Comparison of ENCODE assay signal across 3 cellular contexts in the genomic region with DNA sequence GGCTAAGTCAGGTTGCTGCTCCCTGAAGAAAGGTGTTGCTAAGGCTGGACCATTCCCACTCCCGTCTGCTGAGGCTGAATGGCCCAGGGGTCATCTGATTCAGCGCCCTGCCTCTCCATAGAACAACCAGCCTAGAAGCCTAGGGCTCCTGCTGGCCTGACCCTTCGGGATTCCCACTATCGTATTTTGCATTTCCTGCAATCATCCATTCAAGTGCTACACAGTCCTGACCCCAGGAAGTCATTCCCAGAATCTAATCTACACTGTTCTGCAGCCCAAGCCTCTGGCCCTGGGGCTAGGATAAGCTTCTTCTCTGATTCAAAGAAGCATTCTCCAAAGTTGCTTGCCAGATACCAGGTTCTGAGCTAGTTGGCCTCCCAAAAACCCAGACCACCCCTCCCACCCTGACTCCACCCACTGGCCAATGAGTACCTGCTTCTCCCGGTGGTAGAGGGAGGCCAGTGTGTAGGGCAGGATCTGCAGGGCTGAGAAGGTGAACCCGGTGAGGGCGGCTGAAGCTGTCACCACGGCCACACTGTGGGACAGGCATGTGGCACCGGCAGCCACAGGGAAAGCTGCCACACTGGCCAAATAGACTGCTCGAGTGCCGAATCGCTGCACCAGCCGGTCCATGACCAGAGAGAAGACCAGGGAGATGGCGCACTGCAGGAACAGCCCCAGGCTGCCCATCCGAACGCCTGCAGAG.
TF ChIP-seq lines count a peak whose summit lies in the region.

No MANE protein-coding gene starts in this region.

TF ChIP-seq in SK-N-SH, 30 proteins besides CTCF, POLR2A, EP300 and RAD21 (continues in another document):
- TF ChIP-seq FOXJ3 (CRISPR knock-in tag; IDR thresholded peaks at IDR 0.05) (no peak), USF2 (IDR thresholded peaks at IDR 0.05; ENCODE audit: borderline replicate concordance, low read depth, low read length) (no peak), GABPA (IDR thresholded peaks at IDR 0.05; ENCODE audit: low read depth) (no peak), NRF1 (IDR thresholded peaks at IDR 0.05; ENCODE audit: low read depth, low read length) (no peak), SMC3 (IDR thresholded peaks at IDR 0.05; ENCODE audit: low read depth, low read length) (no peak), SIN3A (IDR thresholded peaks at IDR 0.05; ENCODE audit: borderline replicate concordance, low read depth, low read length) (no peak), RFX5 (IDR thresholded peaks at IDR 0.05; ENCODE audit: low read length) (no peak)
- TF ChIP-seq, protein P1, sequence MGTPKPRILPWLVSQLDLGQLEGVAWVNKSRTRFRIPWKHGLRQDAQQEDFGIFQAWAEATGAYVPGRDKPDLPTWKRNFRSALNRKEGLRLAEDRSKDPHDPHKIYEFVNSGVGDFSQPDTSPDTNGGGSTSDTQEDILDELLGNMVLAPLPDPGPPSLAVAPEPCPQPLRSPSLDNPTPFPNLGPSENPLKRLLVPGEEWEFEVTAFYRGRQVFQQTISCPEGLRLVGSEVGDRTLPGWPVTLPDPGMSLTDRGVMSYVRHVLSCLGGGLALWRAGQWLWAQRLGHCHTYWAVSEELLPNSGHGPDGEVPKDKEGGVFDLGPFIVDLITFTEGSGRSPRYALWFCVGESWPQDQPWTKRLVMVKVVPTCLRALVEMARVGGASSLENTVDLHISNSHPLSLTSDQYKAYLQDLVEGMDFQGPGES (IDR thresholded peaks at IDR 0.05; ENCODE audit: low read depth, low read length), result no peak
- TF ChIP-seq, protein P2, sequence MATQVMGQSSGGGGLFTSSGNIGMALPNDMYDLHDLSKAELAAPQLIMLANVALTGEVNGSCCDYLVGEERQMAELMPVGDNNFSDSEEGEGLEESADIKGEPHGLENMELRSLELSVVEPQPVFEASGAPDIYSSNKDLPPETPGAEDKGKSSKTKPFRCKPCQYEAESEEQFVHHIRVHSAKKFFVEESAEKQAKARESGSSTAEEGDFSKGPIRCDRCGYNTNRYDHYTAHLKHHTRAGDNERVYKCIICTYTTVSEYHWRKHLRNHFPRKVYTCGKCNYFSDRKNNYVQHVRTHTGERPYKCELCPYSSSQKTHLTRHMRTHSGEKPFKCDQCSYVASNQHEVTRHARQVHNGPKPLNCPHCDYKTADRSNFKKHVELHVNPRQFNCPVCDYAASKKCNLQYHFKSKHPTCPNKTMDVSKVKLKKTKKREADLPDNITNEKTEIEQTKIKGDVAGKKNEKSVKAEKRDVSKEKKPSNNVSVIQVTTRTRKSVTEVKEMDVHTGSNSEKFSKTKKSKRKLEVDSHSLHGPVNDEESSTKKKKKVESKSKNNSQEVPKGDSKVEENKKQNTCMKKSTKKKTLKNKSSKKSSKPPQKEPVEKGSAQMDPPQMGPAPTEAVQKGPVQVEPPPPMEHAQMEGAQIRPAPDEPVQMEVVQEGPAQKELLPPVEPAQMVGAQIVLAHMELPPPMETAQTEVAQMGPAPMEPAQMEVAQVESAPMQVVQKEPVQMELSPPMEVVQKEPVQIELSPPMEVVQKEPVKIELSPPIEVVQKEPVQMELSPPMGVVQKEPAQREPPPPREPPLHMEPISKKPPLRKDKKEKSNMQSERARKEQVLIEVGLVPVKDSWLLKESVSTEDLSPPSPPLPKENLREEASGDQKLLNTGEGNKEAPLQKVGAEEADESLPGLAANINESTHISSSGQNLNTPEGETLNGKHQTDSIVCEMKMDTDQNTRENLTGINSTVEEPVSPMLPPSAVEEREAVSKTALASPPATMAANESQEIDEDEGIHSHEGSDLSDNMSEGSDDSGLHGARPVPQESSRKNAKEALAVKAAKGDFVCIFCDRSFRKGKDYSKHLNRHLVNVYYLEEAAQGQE (IDR thresholded peaks at IDR 0.05; ENCODE audit: low read depth, low read length), result no peak
- TF ChIP-seq, protein P3, sequence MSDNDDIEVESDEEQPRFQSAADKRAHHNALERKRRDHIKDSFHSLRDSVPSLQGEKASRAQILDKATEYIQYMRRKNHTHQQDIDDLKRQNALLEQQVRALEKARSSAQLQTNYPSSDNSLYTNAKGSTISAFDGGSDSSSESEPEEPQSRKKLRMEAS (IDR thresholded peaks at IDR 0.05; ENCODE audit: low read depth), result no peak

TF ChIP-seq in SK-N-SH treated with all-trans-retinoic acid at 6 μM for 48 hours, 23 proteins besides CTCF, POLR2A, EP300 and RAD21:
- TF ChIP-seq, protein P4, sequence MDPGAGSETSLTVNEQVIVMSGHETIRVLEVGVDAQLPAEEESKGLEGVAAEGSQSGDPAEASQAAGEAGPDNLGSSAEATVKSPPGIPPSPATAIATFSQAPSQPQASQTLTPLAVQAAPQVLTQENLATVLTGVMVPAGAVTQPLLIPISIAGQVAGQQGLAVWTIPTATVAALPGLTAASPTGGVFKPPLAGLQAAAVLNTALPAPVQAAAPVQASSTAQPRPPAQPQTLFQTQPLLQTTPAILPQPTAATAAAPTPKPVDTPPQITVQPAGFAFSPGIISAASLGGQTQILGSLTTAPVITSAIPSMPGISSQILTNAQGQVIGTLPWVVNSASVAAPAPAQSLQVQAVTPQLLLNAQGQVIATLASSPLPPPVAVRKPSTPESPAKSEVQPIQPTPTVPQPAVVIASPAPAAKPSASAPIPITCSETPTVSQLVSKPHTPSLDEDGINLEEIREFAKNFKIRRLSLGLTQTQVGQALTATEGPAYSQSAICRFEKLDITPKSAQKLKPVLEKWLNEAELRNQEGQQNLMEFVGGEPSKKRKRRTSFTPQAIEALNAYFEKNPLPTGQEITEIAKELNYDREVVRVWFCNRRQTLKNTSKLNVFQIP (CRISPR knock-in tag; IDR thresholded peaks at IDR 0.05; ENCODE audit: borderline replicate concordance, low read depth), result no peak
- TF ChIP-seq ZC3H10 (CRISPR knock-in tag; IDR thresholded peaks at IDR 0.05) (no peak), ZNF70 (CRISPR knock-in tag; IDR thresholded peaks at IDR 0.05) (no peak)

TF ChIP-seq in WTC11, 78 proteins besides CTCF, POLR2A, EP300 and RAD21:
- TF ChIP-seq HMGA2 (CRISPR knock-in tag; IDR thresholded peaks at IDR 0.05) (no peak), TEAD4 (CRISPR knock-in tag; IDR thresholded peaks at IDR 0.05) (no peak), AFF4 (CRISPR knock-in tag; IDR thresholded peaks at IDR 0.05; ENCODE audit: borderline replicate concordance) (no peak), USF1 (CRISPR knock-in tag; IDR thresholded peaks at IDR 0.05) (no peak), IRF2 (CRISPR knock-in tag; IDR thresholded peaks at IDR 0.05; ENCODE audit: borderline replicate concordance, low read depth) (no peak), FOXP1 (CRISPR knock-in tag; IDR thresholded peaks at IDR 0.05; ENCODE audit: borderline replicate concordance) (0 out of 2 replicates have a peak, but pooled peaks have one; percentile 27), MYBL2 (CRISPR knock-in tag; IDR thresholded peaks at IDR 0.05) (0 out of 2 replicates have a peak, but pooled peaks have one; percentile 36)
- TF ChIP-seq, protein P5, sequence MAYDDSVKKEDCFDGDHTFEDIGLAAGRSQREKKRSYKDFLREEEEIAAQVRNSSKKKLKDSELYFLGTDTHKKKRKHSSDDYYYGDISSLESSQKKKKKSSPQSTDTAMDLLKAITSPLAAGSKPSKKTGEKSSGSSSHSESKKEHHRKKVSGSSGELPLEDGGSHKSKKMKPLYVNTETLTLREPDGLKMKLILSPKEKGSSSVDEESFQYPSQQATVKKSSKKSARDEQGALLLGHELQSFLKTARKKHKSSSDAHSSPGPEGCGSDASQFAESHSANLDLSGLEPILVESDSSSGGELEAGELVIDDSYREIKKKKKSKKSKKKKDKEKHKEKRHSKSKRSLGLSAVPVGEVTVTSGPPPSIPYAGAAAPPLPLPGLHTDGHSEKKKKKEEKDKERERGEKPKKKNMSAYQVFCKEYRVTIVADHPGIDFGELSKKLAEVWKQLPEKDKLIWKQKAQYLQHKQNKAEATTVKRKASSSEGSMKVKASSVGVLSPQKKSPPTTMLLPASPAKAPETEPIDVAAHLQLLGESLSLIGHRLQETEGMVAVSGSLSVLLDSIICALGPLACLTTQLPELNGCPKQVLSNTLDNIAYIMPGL (CRISPR knock-in tag; IDR thresholded peaks at IDR 0.05), result no peak
